23 cellular contexts compared by ENCODE assay signal in the genomic region with DNA sequence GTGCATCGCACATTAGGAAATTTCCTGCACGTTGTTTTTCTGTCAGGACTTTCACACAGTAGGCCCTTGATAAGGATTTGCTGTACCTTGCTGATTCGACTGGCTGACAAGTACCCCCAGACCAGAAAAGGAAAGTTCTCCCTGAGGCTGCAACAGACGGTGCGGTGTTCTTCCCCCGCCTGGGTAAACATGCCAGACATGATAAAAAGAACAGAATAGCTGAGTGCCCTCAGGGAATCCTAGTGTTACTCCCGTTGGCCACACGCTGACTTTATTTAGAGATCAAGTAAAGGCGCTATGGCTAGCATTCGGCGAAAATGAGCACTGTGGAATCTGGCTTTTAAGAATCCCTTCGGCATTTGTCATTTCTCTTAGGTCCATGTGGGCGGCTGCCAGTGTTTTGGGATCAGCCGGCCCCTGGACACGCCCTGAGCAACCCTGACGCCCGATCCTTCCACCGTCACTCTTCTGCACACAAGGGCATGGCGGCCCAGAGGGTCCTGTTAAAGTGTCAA.
"Had no signal": no experiment of that assay in that cellular context is flagged by ENCODE, and none has a peak within 500 bp of the region (broad histone marks: within the 10 kb centered on the region; RNA-seq: fewer than 3 reads in every experiment).

No MANE protein-coding gene starts in this region.

- H3K27me3 ChIP-seq: colonic mucosa, esophagus squamous epithelium, heart right ventricle, pancreas, right lobe of liver, tibial nerve, upper lobe of right lung, uterus had no signal

- H3K36me3 ChIP-seq: colonic mucosa, pancreas, right lobe of liver, thoracic aorta, upper lobe of right lung, uterus had no signal

- H3K4me3 Mint-ChIP-seq: dendritic cell treated with granulocyte-macrophage colony-stimulating factor and Interleukin-4, amounts not matched to agents 40 ng/mL and 50 ng/mL, for 4 days; natural killer cell; stimulated activated naive B cell treated with anti-CD40 and anti-IgM and Interleukin-4, amounts not matched to agents 10 μg/mL and 1 μg/mL and 100 μg/mL, for 72 hours; stimulated activated naive CD8-positive, alpha-beta T cell treated with anti-CD3 and anti-CD28 coated beads, Interleukin-15, Interleukin-2, amounts not matched to agents 100 ng/mL and 50 ng/mL, for 24 hours had no signal

- H3K4me1 Mint-ChIP-seq: stimulated activated naive B cell treated with anti-CD40 and anti-IgM and Interleukin-4, amounts not matched to agents 10 μg/mL and 1 μg/mL and 100 μg/mL, for 72 hours had no signal

- DNase-seq: colonic mucosa; effector CD8-positive, alpha-beta T cell; esophagus squamous epithelium; foreskin melanocyte; glutamatergic neuron; heart right ventricle; hippocampal formation; left cardiac atrium; left ventricle myocardium superior; lower lobe of right lung; natural killer cell; pancreas; right lobe of liver; small intestine; stimulated activated CD4-positive, alpha-beta T cell treated with anti-CD3 and anti-CD28 coated beads, Interleukin-15, amount 100 ng/mL, for 24 hours; stimulated activated CD4-positive, alpha-beta T cell treated with anti-CD3 and anti-CD28 coated beads, Interleukin-2, amount 100 ng/mL, for 48 hours; stimulated activated naive B cell treated with anti-CD40 and anti-IgM and Interleukin-4, amounts not matched to agents 10 μg/mL and 1 μg/mL and 100 μg/mL, for 72 hours; upper lobe of right lung; uterus had no signal

- H3K9me3 Mint-ChIP-seq: dendritic cell treated with granulocyte-macrophage colony-stimulating factor and Interleukin-4, amounts not matched to agents 40 ng/mL and 50 ng/mL, for 4 days; natural killer cell; stimulated activated naive CD8-positive, alpha-beta T cell treated with anti-CD3 and anti-CD28 coated beads, Interleukin-15, Interleukin-2, amounts not matched to agents 100 ng/mL and 50 ng/mL, for 24 hours had no signal

- H3K27ac Mint-ChIP-seq: dendritic cell treated with granulocyte-macrophage colony-stimulating factor and Interleukin-4, amounts not matched to agents 40 ng/mL and 50 ng/mL, for 4 days; natural killer cell; stimulated activated naive B cell treated with anti-CD40 and anti-IgM and Interleukin-4, amounts not matched to agents 10 μg/mL and 1 μg/mL and 100 μg/mL, for 72 hours; stimulated activated naive CD8-positive, alpha-beta T cell treated with anti-CD3 and anti-CD28 coated beads, Interleukin-15, Interleukin-2, amounts not matched to agents 100 ng/mL and 50 ng/mL, for 24 hours had no signal

- H3K4me3 ChIP-seq: colonic mucosa, esophagus squamous epithelium, heart right ventricle, lower lobe of right lung, pancreas, right lobe of liver, thoracic aorta, tibial nerve, upper lobe of right lung, uterus had no signal

- H3K27me3 Mint-ChIP-seq: dendritic cell treated with granulocyte-macrophage colony-stimulating factor and Interleukin-4, amounts not matched to agents 40 ng/mL and 50 ng/mL, for 4 days; stimulated activated naive B cell treated with anti-CD40 and anti-IgM and Interleukin-4, amounts not matched to agents 10 μg/mL and 1 μg/mL and 100 μg/mL, for 72 hours; stimulated activated naive CD8-positive, alpha-beta T cell treated with anti-CD3 and anti-CD28 coated beads, Interleukin-15, Interleukin-2, amounts not matched to agents 100 ng/mL and 50 ng/mL, for 24 hours had no signal

- ATAC-seq: left ventricle myocardium superior; lower lobe of right lung; natural killer cell; pancreas; stimulated activated naive B cell treated with anti-CD40 and anti-IgM and Interleukin-4, amounts not matched to agents 10 μg/mL and 1 μg/mL and 100 μg/mL, for 72 hours; upper lobe of right lung had no signal

- H3K27ac ChIP-seq: colonic mucosa, esophagus squamous epithelium, heart right ventricle, lower lobe of right lung, pancreas, right lobe of liver, thoracic aorta, tibial nerve, upper lobe of right lung, uterus had no signal

- H3K36me3 Mint-ChIP-seq: natural killer cell had no signal

- H3K9me3 ChIP-seq: colonic mucosa, esophagus squamous epithelium, lower lobe of right lung, pancreas, right lobe of liver, thoracic aorta, upper lobe of right lung, uterus had no signal

- H3K4me1 ChIP-seq: colonic mucosa, esophagus squamous epithelium, heart right ventricle, lower lobe of right lung, pancreas, right lobe of liver, tibial nerve, upper lobe of right lung, uterus had no signal
